Comparison of ENCODE assay signal across 16 cellular contexts in the genomic region with DNA sequence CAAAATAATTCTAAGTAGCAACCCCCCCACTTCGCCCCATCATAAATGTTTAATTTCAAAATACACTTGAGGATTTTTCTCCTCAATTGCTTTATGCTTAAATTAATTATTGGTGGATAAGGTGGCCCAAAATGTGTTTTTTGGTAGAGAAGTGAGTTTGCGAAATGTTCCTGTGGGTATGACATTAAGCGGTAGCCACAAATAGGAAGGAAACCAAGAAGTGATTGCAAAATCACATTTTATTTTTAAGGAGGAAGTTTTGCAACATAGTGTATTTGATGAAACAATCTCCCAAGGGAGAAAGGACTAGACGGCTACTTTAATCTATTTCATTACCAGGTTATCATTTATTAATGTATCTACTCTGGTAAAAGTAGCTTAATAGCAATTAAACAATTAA. TPM values are rescaled to one million over a fixed set of nuclear protein-coding genes. Genes with fewer than 3 reads are reported as not detected.
DNase-seq lines count a peak whose midpoint lies in the region; ATAC-seq, FAIRE-seq and TF ChIP-seq lines count a peak whose summit lies in the region.
"Had no signal": no experiment of that assay in that cellular context is flagged by ENCODE, and none has a peak within 500 bp of the region (broad histone marks: within the 10 kb centered on the region; RNA-seq: fewer than 3 reads in every experiment).

No MANE protein-coding gene starts in this region.

- no peaks in the 10 kb centered on the region for H3K9me3 ChIP-seq in tibial artery

- H3K4me3 ChIP-seq in fibroblast of pulmonary artery (replicated peaks; ENCODE audit: low read depth, low read length): no peak overlapping the region
- H3K4me3 ChIP-seq in tibial artery: no peak overlapping the region

- no peak for ATAC-seq in HG03432 (IDR thresholded peaks at IDR 0.05; ENCODE audit: unreplicated experiment)

- no peak overlapping the region for H3K27ac ChIP-seq in tibial artery

- H3K36me3 ChIP-seq in tibial artery: no peaks in the 10 kb centered on the region

- FAIRE-seq in D721Med (lab: Jason Lieb, UNC): peak; percentile 87
- FAIRE-seq: endometrium had no signal

- no peaks in the 10 kb centered on the region for H3K27me3 ChIP-seq in tibial artery

- DNase-seq in D721Med (ENCODE audit: insufficient read length, low spot score): no peak
- DNase-seq in NOMO-1 treated with DMSO at 0.1 percent for 48 hours (lab: John Stamatoyannopoulos, UW; ENCODE audit: unreplicated experiment): peak; percentile 95
- DNase-seq in fibroblast of pulmonary artery (ENCODE audit: low read depth): peak; percentile 84
- peak; percentile 63 for DNase-seq in renal cortical epithelial cell (ENCODE audit: low read depth)
- no peak for DNase-seq in SHP77 treated with DMSO at 0.1 percent for 48 hours (lab: John Stamatoyannopoulos, UW)
- DNase-seq in tibial artery: no peak
- DNase-seq in NCI-H345 (lab: John Stamatoyannopoulos, UW): no peak
- DNase-seq: activated B cell treated with CpG ODN at 0.5 μM for 24 hours, activated T-cell treated with anti-CD3 and anti-CD28 coated beads for 4 hours, amygdala, H7, NCI-H510A treated with DMSO at 0.1 percent for 48 hours, SHP77, substantia nigra had no signal

- no peak for TF ChIP-seq CTCF in D721Med (IDR thresholded peaks at IDR 0.05; ENCODE audit: insufficient read depth, missing control alignments)
- no peak for TF ChIP-seq CTCF in fibroblast of pulmonary artery (IDR thresholded peaks at IDR 0.05; ENCODE audit: low read length, missing control alignments)
- TF ChIP-seq CTCF in tibial artery (IDR thresholded peaks at IDR 0.05): no peak

- no peaks in the 10 kb centered on the region for H3K4me1 ChIP-seq in tibial artery

- intact Hi-C loops in tibial artery (cut with DNase I; ENCODE audit: low total_unique reads): no loop called here

RNA-seq across cellular contexts. Expression of a gene that starts 25.5 kb away (rescaled TPM):
- 746 and 790 TPM in 2 replicates for total RNA-seq in renal cortical epithelial cell

RNA-seq across cellular contexts. Expression of a gene that starts 25.6 kb away (rescaled TPM):
- total RNA-seq in renal cortical epithelial cell: 71.4 and 95.3 TPM in 2 replicates

RNA-seq across cellular contexts. Expression of a gene that starts 26.1 kb away (rescaled TPM):
- 30.7 and 34.8 TPM in 2 replicates for total RNA-seq in renal cortical epithelial cell

Comparison
In these comparisons a context has a peak if more than half of its experiments do, and no peak if none do; other contexts are left out.
1. DNase-seq: peak in NOMO-1 treated with DMSO at 0.1 percent for 48 hours (single experiment), fibroblast of pulmonary artery (single experiment) and renal cortical epithelial cell (single experiment); none in D721Med (single experiment), SHP77 treated with DMSO at 0.1 percent for 48 hours (single experiment), tibial artery (0 of 2) and NCI-H345 (single experiment).